ENCODE assay signal across 11 cellular contexts in the genomic region with DNA sequence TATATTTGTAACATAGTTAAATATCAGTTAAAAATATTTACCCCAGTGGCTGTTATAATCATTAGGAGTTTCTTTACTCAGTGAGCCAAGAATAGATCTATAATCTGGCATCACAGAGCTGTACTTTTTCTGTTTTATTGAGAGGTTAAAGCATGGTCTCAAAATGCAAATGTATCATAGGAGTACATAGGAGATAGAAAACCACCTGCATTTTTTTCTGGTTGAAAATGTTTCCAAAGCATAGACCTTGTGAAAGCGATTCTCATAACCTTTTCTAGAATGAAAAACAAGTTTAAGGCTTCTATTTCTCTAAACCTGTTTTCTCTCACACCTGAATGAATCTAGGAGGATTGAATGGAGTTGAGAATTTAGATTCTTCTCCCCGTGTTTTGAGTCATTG. TPM values are rescaled to one million over a fixed set of nuclear protein-coding genes. Genes with fewer than 3 reads are reported as not detected.
DNase-seq lines count a peak whose midpoint lies in the region; ATAC-seq, FAIRE-seq and TF ChIP-seq lines count a peak whose summit lies in the region.
"Had no signal": no experiment of that assay in that cellular context is flagged by ENCODE, and none has a peak within 500 bp of the region (broad histone marks: within the 10 kb centered on the region; RNA-seq: fewer than 3 reads in every experiment).

No MANE protein-coding gene starts in this region.

- H4K20me1 ChIP-seq in GM12878 (ENCODE audit: control insufficient read depth, insufficient read depth), result no peaks in the 10 kb centered on the region

- BruUV-seq in GM12878 (replicated peaks; lab: Mats Ljungman, UMichigan), result no TSS peak

- no peak for TF ChIP-seq POLR2A in GM12878 (IDR thresholded peaks at IDR 0.05; ENCODE audit: low read depth, low read length)

- no peak for TF ChIP-seq RAD21 in GM12878 (IDR thresholded peaks at IDR 0.05; ENCODE audit: insufficient read depth, low read depth, low read length)

- no peak for TF ChIP-seq CTCF in GM12878 (IDR thresholded peaks at IDR 0.05 in 2 of 3, conservative IDR thresholded peaks at IDR 0.05 in 1 of 3; ENCODE audit: control insufficient read depth in 2 of 3, extremely low read depth in 1 of 3, insufficient read depth in 1 of 3, low read depth in 3 of 3, low read length in 3 of 3)

- in situ Hi-C loops in GM12878 (cut with MboI) (no loop called here), ACHN (cut with HindIII; ENCODE audit: low pct_ligation_motif_present, low pct_unique_long_range_greater_than_20kb, low sequenced_read_pairs) (no loop called here)

- peak overlapping the region; percentile 21 for H3K27ac ChIP-seq in GM12878 (ENCODE audit: control insufficient read depth, insufficient read depth)
- H3K27ac ChIP-seq in aorta (ENCODE audit: low read depth in 1 of 2, low read length in 2 of 2), result no peak overlapping the region

- H3K4me1 Mint-ChIP-seq in natural killer cell treated with Interleukin-12 subunit alpha and Interleukin-12 subunit beta and Interleukin-15 and Interleukin-18, amount 100 ng/mL, for 72 hours (ENCODE audit: low read depth in 2 of 2), result peaks cover 6 to 13% of the 10 kb centered on the region in 2 donors
- H3K4me1 Mint-ChIP-seq: activated CD8-positive, alpha-beta memory T cell treated with anti-CD3 and anti-CD28 coated beads, Interleukin-2, amount 10 ng/mL, durations not matched to agents 7 days and 5 days had no signal

- H3K9me3 Mint-ChIP-seq in natural killer cell treated with Interleukin-12 subunit alpha and Interleukin-12 subunit beta and Interleukin-15 and Interleukin-18, amount 100 ng/mL, for 72 hours, result no peaks in the 10 kb centered on the region
- H3K9me3 Mint-ChIP-seq: dendritic cell treated with granulocyte-macrophage colony-stimulating factor and Interleukin-4, amounts not matched to agents 40 ng/mL and 50 ng/mL, for 4 days had no signal

- CTCF ChIA-PET in GM12878 (lab: Yijun Ruan, JAX), result interaction anchor here (0.6 to 3.2 kb wide), 8 partner anchors 13 to 494 kb away, joined by 3 to 22 read pairs (median 3); no protein-coding TSS in a partner anchor

- no peak overlapping the region for H3K4me3 Mint-ChIP-seq in natural killer cell treated with Interleukin-12 subunit alpha and Interleukin-12 subunit beta and Interleukin-15 and Interleukin-18, amount 100 ng/mL, for 72 hours
- H3K4me3 Mint-ChIP-seq: activated CD8-positive, alpha-beta memory T cell treated with anti-CD3 and anti-CD28 coated beads, Interleukin-2, amount 10 ng/mL, durations not matched to agents 7 days and 5 days; dendritic cell treated with granulocyte-macrophage colony-stimulating factor and Interleukin-4, amounts not matched to agents 40 ng/mL and 50 ng/mL, for 4 days had no signal

- H3K27ac Mint-ChIP-seq in natural killer cell treated with Interleukin-12 subunit alpha and Interleukin-12 subunit beta and Interleukin-15 and Interleukin-18, amount 100 ng/mL, for 72 hours, result no peak overlapping the region
- H3K27ac Mint-ChIP-seq: activated CD8-positive, alpha-beta memory T cell treated with anti-CD3 and anti-CD28 coated beads, Interleukin-2, amount 10 ng/mL, durations not matched to agents 7 days and 5 days; dendritic cell treated with granulocyte-macrophage colony-stimulating factor and Interleukin-4, amounts not matched to agents 40 ng/mL and 50 ng/mL, for 4 days had no signal

- 0% methylated on average over 2 of the region's 2 CpGs for WGBS in GM12878 (ENCODE audit: insufficient coverage, insufficient replicate concordance, low lambda C conversion rate, missing lambda C conversion rate)
- WGBS in aorta, 2 donors, result 88 to 92% methylated on average over 2 of the region's 2 CpGs

- DNase-seq in GM12878 (ENCODE audit: low read depth, low spot score) (peak; percentile 60), aorta (no peak), ACHN (no peak), middle frontal gyrus (ENCODE audit: extremely low spot score, low spot score) (no peak)
- DNase-seq in natural killer cell treated with Interleukin-12 subunit alpha and Interleukin-12 subunit beta and Interleukin-15 and Interleukin-18, amount 100 ng/mL, for 72 hours (ENCODE audit: low spot score), result no peak
- DNase-seq: activated CD8-positive, alpha-beta memory T cell treated with anti-CD3 and anti-CD28 coated beads, Interleukin-2, amount 10 ng/mL, durations not matched to agents 7 days and 5 days had no signal

- peak in 1 of 2 experiments; percentile 43; a peak in 1 of 4 replicates for TF ChIP-seq EP300 in GM12878 (IDR thresholded peaks at IDR 0.05; ENCODE audit: borderline replicate concordance in 1 of 2, control insufficient read depth in 1 of 2, low read depth in 2 of 2, low read length in 2 of 2)

- SMC1A ChIA-PET in GM12878 (lab: Charles Lee; ENCODE audit: uncharacterized antibody, unreplicated experiment), result interaction anchor here (0.9 to 12.1 kb wide), 10 partner anchors 8 to 497 kb away, joined by 3 to 163 read pairs (median 12); a partner anchor contains a TSS

- H3K36me3 Mint-ChIP-seq in natural killer cell treated with Interleukin-12 subunit alpha and Interleukin-12 subunit beta and Interleukin-15 and Interleukin-18, amount 100 ng/mL, for 72 hours, result no peaks in the 10 kb centered on the region

- H3K27me3 ChIP-seq in GM12878 (replicated peaks in 1 of 2; ENCODE audit: control insufficient read depth in 2 of 2, insufficient read depth in 2 of 2, low read length in 1 of 2) (no peaks in the 10 kb centered on the region), aorta (ENCODE audit: control insufficient read depth in 1 of 2, insufficient read depth in 2 of 2, low read length in 1 of 2) (no peaks in the 10 kb centered on the region)

- H3K9me3 ChIP-seq in GM12878 (replicated peaks; ENCODE audit: control insufficient read depth, insufficient read depth, low read length) (peaks cover 3% of the 10 kb centered on the region), aorta (ENCODE audit: control insufficient read depth, low read length) (no peaks in the 10 kb centered on the region)

- RAD21 ChIA-PET in GM12878 (lab: Charles Lee; ENCODE audit: unreplicated experiment), result interaction anchor here (0.6 to 11.1 kb wide), 12 partner anchors 8 to 803 kb away, joined by 3 to 172 read pairs (median 8); a partner anchor contains a TSS

- H3K4me3 ChIP-seq in GM12878, result peak overlapping the region; percentile 1; the same call in 1 of the 2 replicates
- no peak overlapping the region for H3K4me3 ChIP-seq in aorta (ENCODE audit: low read length in 2 of 2)

- H3K27me3 Mint-ChIP-seq in natural killer cell treated with Interleukin-12 subunit alpha and Interleukin-12 subunit beta and Interleukin-15 and Interleukin-18, amount 100 ng/mL, for 72 hours, result no peaks in the 10 kb centered on the region
- H3K27me3 Mint-ChIP-seq: activated CD8-positive, alpha-beta memory T cell treated with anti-CD3 and anti-CD28 coated beads, Interleukin-2, amount 10 ng/mL, durations not matched to agents 7 days and 5 days; dendritic cell treated with granulocyte-macrophage colony-stimulating factor and Interleukin-4, amounts not matched to agents 40 ng/mL and 50 ng/mL, for 4 days had no signal

- H3K9ac ChIP-seq in GM12878 (ENCODE audit: control insufficient read depth, insufficient read depth, low read length), result no peak overlapping the region

- H2AFZ ChIP-seq in GM12878 (ENCODE audit: control insufficient read depth, low read depth, low read length), result no peak overlapping the region

- peaks cover 14% of the 10 kb centered on the region for H3K4me1 ChIP-seq in GM12878 (ENCODE audit: control insufficient read depth, insufficient read depth, low read length)
- peaks cover 0 to 2% of the 10 kb centered on the region in 2 donors for H3K4me1 ChIP-seq in aorta (ENCODE audit: control insufficient read depth in 1 of 2, insufficient read depth in 2 of 2, low read length in 2 of 2)

- H3K36me3 ChIP-seq in GM12878 (ENCODE audit: control insufficient read depth in 2 of 2, insufficient read depth in 2 of 2, low read length in 1 of 2) (no peaks in the 10 kb centered on the region; a peak in 1 of 4 replicates), aorta (ENCODE audit: control insufficient read depth in 1 of 2, insufficient read depth in 2 of 2, low read length in 1 of 2) (no peaks in the 10 kb centered on the region)

- intact Hi-C loops in GM12878 (cut with micrococcal nuclease; ENCODE audit: unreplicated experiment) (no loop called here), aorta (cut with DNase I) (no loop called here)

- H3K4me2 ChIP-seq in GM12878 (ENCODE audit: control insufficient read depth, insufficient read depth), result peak overlapping the region; percentile 1; the same call in 1 of the 2 replicates

- POLR2A ChIA-PET in GM12878 (lab: Charles Lee), result interaction anchor here (0.6 to 4.5 kb wide), 6 partner anchors 9 to 901 kb away, joined by 3 to 23 read pairs (median 4); no protein-coding TSS in a partner anchor

- ATAC-seq in GM19043 (IDR thresholded peaks at IDR 0.05; ENCODE audit: low read depth, unreplicated experiment) (peak; percentile 93), GM21786 (IDR thresholded peaks at IDR 0.05; ENCODE audit: unreplicated experiment) (peak; percentile 98), HG03108 (IDR thresholded peaks at IDR 0.05; ENCODE audit: unreplicated experiment) (peak; percentile 95), GM12878 (peak; percentile 83), aorta (ENCODE audit: low FRiP score) (no peak)
- no peak for ATAC-seq in natural killer cell treated with Interleukin-12 subunit alpha and Interleukin-12 subunit beta and Interleukin-15 and Interleukin-18, amount 100 ng/mL, for 72 hours
- ATAC-seq: activated CD8-positive, alpha-beta memory T cell treated with anti-CD3 and anti-CD28 coated beads, Interleukin-2, amount 10 ng/mL, durations not matched to agents 7 days and 5 days had no signal

- peak; percentile 80 for FAIRE-seq in GM12878 (lab: Jason Lieb, UNC)

- H3K79me2 ChIP-seq in GM12878 (ENCODE audit: control insufficient read depth, insufficient read depth, low read length), result peaks cover 74% of the 10 kb centered on the region

RNA-seq across cellular contexts. Expression of a gene that starts 14.4 kb away (rescaled TPM):
- 182 and 288 TPM in 2 replicates for total RNA-seq in GM12878 (2013; cell fraction: nucleolus; rRNA removed)
- total RNA-seq in GM12878 (2014; rRNA removed) (1.9 and 2.9 TPM in 2 replicates), GM12878 (2014; rRNA removed; fragmentation: Illumina TruSeq; extraction: Trizol) (3.2 and 3.3 TPM in 2 replicates), GM12878 (2021) (4.1 and 5.0 TPM in 2 replicates), aorta (1 to 10 TPM; 4.4 to 8.1 TPM)
- 2.4 TPM for polyA plus RNA-seq in GM12878 (2011; ENCODE audit: low read depth)
- polyA plus RNA-seq in GM12878 (2011; rRNA removed) (16.2 TPM in 2 replicates), GM12878 (2014; fragmentation: Illumina TruSeq; extraction: Trizol) (3.1 and 3.7 TPM in 2 replicates), GM12878 (2014; fragmentation: Nextera tagmentation; extraction: Ambion mirVana) (1 to 10 TPM in 1 of 2 experiments, under 1 TPM in 1; 0.60 to 1.0 TPM), GM12878 (2014; rRNA removed) (2.6 and 2.7 TPM in 2 replicates), GM12878 (2016; fragmentation: Nextera tagmentation; extraction: Ambion mirVana) (1 to 10 TPM; 3.8 to 3.9 TPM), aorta (under 1 TPM; 0.15 to 0.38 TPM)
- 12.9 and 13.7 TPM in 2 replicates for polyA plus RNA-seq in GM12878 (2011; cell fraction: cytosol; rRNA removed)
- polyA plus RNA-seq in GM12878 (2011; cell fraction: nucleus; rRNA removed), result 18.0 and 20.3 TPM in 2 replicates
- 4.0 and 6.9 TPM in 2 replicates for polyA plus RNA-seq in GM12878 (2012)
- polyA minus RNA-seq in GM12878 (2011; rRNA and poly(A)+ RNA removed), result 43.2 and 62.1 TPM in 2 replicates
- polyA minus RNA-seq in GM12878 (2011; cell fraction: cytosol; rRNA and poly(A)+ RNA removed), result 7.8 and 14.7 TPM in 2 replicates
- polyA minus RNA-seq in GM12878 (2011; cell fraction: nucleus; rRNA and poly(A)+ RNA removed), result 72.7 and 118 TPM in 2 replicates
- total RNA-seq in natural killer cell treated with Interleukin-12 subunit alpha and Interleukin-12 subunit beta and Interleukin-15 and Interleukin-18, amount 100 ng/mL, for 72 hours, result 10 to 100 TPM in 1 of 2 donors, 1 to 10 TPM in 1; 3.8 to 13.3 TPM
- total RNA-seq: RPMI7951 had no signal

Comparison
In these comparisons a context has a peak if more than half of its experiments do, and no peak if none do; other contexts are left out.
1. ATAC-seq: peak in GM19043 (single experiment), GM21786 (single experiment), HG03108 (single experiment) and GM12878 (single experiment); none in aorta (single experiment) and natural killer cell treated with Interleukin-12 subunit alpha and Interleukin-12 subunit beta and Interleukin-15 and Interleukin-18, amount 100 ng/mL, for 72 hours (0 of 2).